ENCODE assay signal across 8 cellular contexts in genomic region chr17:82698974-82699442, GRCh38. TPM values are rescaled to one million over a fixed set of nuclear protein-coding genes. Genes with fewer than 3 reads are reported as not detected.
DNase-seq lines count a peak whose midpoint lies in the region; ATAC-seq and TF ChIP-seq lines count a peak whose summit lies in the region.

No MANE protein-coding gene starts in this region.

- H3K9ac ChIP-seq in iPS-18a (ENCODE audit: low read length) (no peak overlapping the region), subcutaneous abdominal adipose tissue (ENCODE audit: low read length in 5 of 5) (peak overlapping the region in 2 of 5 donors; percentile 45 to 66)

- H3K36me3 Mint-ChIP-seq in T-helper 2 cell treated with Interferon-gamma antibody and Interleukin-4, amounts not matched to agents 5 μg/mL and 100 μg/mL, for 36 hours (ENCODE audit: low read depth) = peaks cover 6% of the 10 kb centered on the region

- no peak for ATAC-seq in HG02642 (IDR thresholded peaks at IDR 0.05; ENCODE audit: poor library complexity, unreplicated experiment)

- no peak for TF ChIP-seq CTCF in BJ (IDR thresholded peaks at IDR 0.05; ENCODE audit: insufficient read depth, low read depth, low read length)

- H3K4me1 Mint-ChIP-seq in T-helper 2 cell treated with Interferon-gamma antibody and Interleukin-4, amounts not matched to agents 5 μg/mL and 100 μg/mL, for 36 hours (ENCODE audit: low read depth) = peaks cover 2% of the 10 kb centered on the region

- H3K36me3 ChIP-seq in BJ (ENCODE audit: control insufficient read depth, insufficient read depth, low read length) (no peaks in the 10 kb centered on the region), H7 (replicated peaks; ENCODE audit: control insufficient read depth, insufficient read depth, low read length) (no peaks in the 10 kb centered on the region), iPS-18a (ENCODE audit: control insufficient read depth, low read depth, low read length) (no peaks in the 10 kb centered on the region), subcutaneous abdominal adipose tissue (ENCODE audit: control insufficient read depth in 5 of 5, insufficient read depth in 5 of 5, low read length in 5 of 5) (no peaks in the 10 kb centered on the region)

- peak overlapping the region; percentile 85 for H3K4me3 Mint-ChIP-seq in T-helper 2 cell treated with Interferon-gamma antibody and Interleukin-4, amounts not matched to agents 5 μg/mL and 100 μg/mL, for 36 hours

- peaks cover 12% of the 10 kb centered on the region for H3K9me3 Mint-ChIP-seq in T-helper 2 cell treated with Interferon-gamma antibody and Interleukin-4, amounts not matched to agents 5 μg/mL and 100 μg/mL, for 36 hours

- POLR2A ChIA-PET in BJ (lab: Charles Lee) = no interaction called here

- peak overlapping the region; percentile 77 for H3K4me3 ChIP-seq in BJ (ENCODE audit: low read depth, low read length)
- H3K4me3 ChIP-seq in H7 (ENCODE audit: insufficient read depth, low read depth, low read length) = peak overlapping the region; percentile 63
- peak overlapping the region; percentile 59 for H3K4me3 ChIP-seq in iPS-18a (ENCODE audit: low read length)
- H3K4me3 ChIP-seq in subcutaneous abdominal adipose tissue (ENCODE audit: low read depth in 1 of 5, low read length in 5 of 5) = peak overlapping the region; percentile 65 to 85 (median 81)

- H3K27ac Mint-ChIP-seq in T-helper 2 cell treated with Interferon-gamma antibody and Interleukin-4, amounts not matched to agents 5 μg/mL and 100 μg/mL, for 36 hours = no peak overlapping the region

- H3K27me3 ChIP-seq in BJ (ENCODE audit: control insufficient read depth, insufficient read depth, low read length) (peaks cover 2% of the 10 kb centered on the region), H7 (ENCODE audit: control insufficient read depth, insufficient read depth, low read length) (peaks cover 29% of the 10 kb centered on the region), iPS-18a (ENCODE audit: control insufficient read depth, insufficient read depth, low read length) (peaks cover 44% of the 10 kb centered on the region), subcutaneous abdominal adipose tissue (ENCODE audit: control insufficient read depth in 5 of 5, insufficient read depth in 4 of 5, low read length in 5 of 5) (peaks cover 0 to 4% (median 2%) of the 10 kb centered on the region in 5 donors)

- CTCF ChIA-PET in BJ (lab: Yijun Ruan, JAX) = interaction anchor here (0.6 kb wide), 1 partner anchor 76 kb away, joined by 5 read pairs; no protein-coding TSS in a partner anchor

- H3K27ac ChIP-seq in iPS-18a (ENCODE audit: low read length) (no peak overlapping the region), subcutaneous abdominal adipose tissue (ENCODE audit: low read depth, low read length) (no peak overlapping the region)

- DNase-seq in BJ (ENCODE audit: low read depth) (no peak), H7 (no peak), NCI-H2171 (lab: John Stamatoyannopoulos, UW) (no peak)
- no peak for DNase-seq in T-helper 2 cell treated with Interferon-gamma antibody and Interleukin-4, amounts not matched to agents 5 μg/mL and 100 μg/mL, for 36 hours (ENCODE audit: low spot score)
- DNase-seq in stimulated activated CD4-positive, alpha-beta T cell treated with anti-CD3 and anti-CD28 coated beads, Interleukin-4, amount 100 ng/mL, for 24 hours = no peak

- H3K4me1 ChIP-seq in iPS-18a (ENCODE audit: control insufficient read depth, low read depth, low read length) (no peaks in the 10 kb centered on the region), subcutaneous abdominal adipose tissue (ENCODE audit: control insufficient read depth in 5 of 5, insufficient read depth in 5 of 5, low read length in 5 of 5) (peaks cover 6 to 24% (median 20%) of the 10 kb centered on the region in 5 donors)

- peaks cover 10% of the 10 kb centered on the region for H3K27me3 Mint-ChIP-seq in T-helper 2 cell treated with Interferon-gamma antibody and Interleukin-4, amounts not matched to agents 5 μg/mL and 100 μg/mL, for 36 hours (ENCODE audit: low read depth)

- H3K9me3 ChIP-seq in iPS-18a (ENCODE audit: control insufficient read depth, low read depth, low read length) (no peaks in the 10 kb centered on the region), subcutaneous abdominal adipose tissue (ENCODE audit: control insufficient read depth in 5 of 5, low read length in 5 of 5) (peaks cover 0 to 8% (median 4%) of the 10 kb centered on the region in 5 donors)

RNA-seq across cellular contexts. Expression of gene RAB40B, which starts 0.5 kb away (rescaled TPM):
- polyA plus RNA-seq in BJ (2011; rRNA removed) = 4.9 and 9.4 TPM in 2 replicates
- 1.4 and 1.6 TPM in 2 replicates for polyA minus RNA-seq in BJ (2011; rRNA and poly(A)+ RNA removed)
- 0.85 and 1.7 TPM in 2 replicates for total RNA-seq in H7 (2014; rRNA removed; shearing (Covaris generic))

RNA-seq across cellular contexts. Expression of gene FN3KRP, which starts 17.5 kb away (rescaled TPM):
- polyA plus RNA-seq in BJ (2011; rRNA removed) = 24.0 and 24.9 TPM in 2 replicates
- 10.6 and 13.7 TPM in 2 replicates for polyA minus RNA-seq in BJ (2011; rRNA and poly(A)+ RNA removed)
- total RNA-seq in H7 (2014; rRNA removed; shearing (Covaris generic)) = 12.2 and 14.8 TPM in 2 replicates

RNA-seq across cellular contexts. Expression of gene FN3K, which starts 36.4 kb away (rescaled TPM):
- 1.1 and 1.2 TPM in 2 replicates for polyA plus RNA-seq in BJ (2011; rRNA removed)
- polyA minus RNA-seq in BJ (2011; rRNA and poly(A)+ RNA removed) = 1.5 and 2.0 TPM in 2 replicates
- total RNA-seq in H7 (2014; rRNA removed; shearing (Covaris generic)) = 3.3 and 3.8 TPM in 2 replicates

RNA-seq across cellular contexts. Expression of gene WDR45B, which starts 50.8 kb away (rescaled TPM):
- 116 and 141 TPM in 2 replicates for polyA plus RNA-seq in BJ (2011; rRNA removed)
- polyA minus RNA-seq in BJ (2011; rRNA and poly(A)+ RNA removed) = 35.1 and 41.8 TPM in 2 replicates
- total RNA-seq in H7 (2014; rRNA removed; shearing (Covaris generic)) = 131 and 150 TPM in 2 replicates

RNA-seq across cellular contexts. Expression of gene TBCD, which starts 52.9 kb away (rescaled TPM):
- polyA plus RNA-seq in BJ (2011; rRNA removed) = 18.4 and 38.6 TPM in 2 replicates
- polyA minus RNA-seq in BJ (2011; rRNA and poly(A)+ RNA removed) = 27.3 and 31.0 TPM in 2 replicates
- total RNA-seq in H7 (2014; rRNA removed; shearing (Covaris generic)) = 74.1 and 101 TPM in 2 replicates
